In the genomic region with DNA sequence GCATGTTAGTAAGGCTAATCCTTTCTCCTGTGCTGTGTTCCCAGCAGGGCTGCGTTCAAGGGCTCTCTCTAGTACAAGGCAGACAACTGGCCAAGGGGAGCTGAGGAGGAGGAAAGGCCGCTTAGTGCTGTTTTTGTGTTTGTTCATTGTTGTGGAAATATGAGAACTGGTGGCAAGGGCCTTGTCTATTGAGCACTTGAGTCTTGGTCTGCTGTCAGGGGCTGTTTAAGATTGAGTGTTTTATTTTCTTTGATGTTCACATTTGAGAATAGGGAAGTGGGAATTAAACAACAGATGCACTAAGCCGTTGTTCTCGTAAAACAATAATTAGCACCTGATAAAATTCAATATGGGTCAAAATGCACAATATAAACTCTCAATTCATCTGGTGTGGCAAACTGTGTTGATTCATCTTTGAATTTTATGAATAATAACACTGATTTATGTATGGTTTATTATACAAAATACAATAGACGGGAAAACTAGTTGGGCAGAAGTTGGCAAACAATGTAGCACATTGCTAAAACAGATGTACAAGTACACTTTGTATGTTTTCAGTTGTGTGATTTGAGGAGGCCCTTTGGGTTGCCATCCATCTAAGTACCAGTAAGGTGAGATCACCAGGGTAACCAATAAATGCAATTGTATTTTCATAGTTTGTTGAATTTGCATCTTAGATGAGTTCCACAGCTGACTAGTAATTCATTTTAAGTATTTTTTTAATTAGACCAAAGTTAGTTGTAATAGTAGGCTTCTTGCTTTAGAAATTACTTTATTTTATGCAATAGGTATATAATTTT, we compare ENCODE assay signal across 10 cellular contexts.
DNase-seq lines count a peak whose midpoint lies in the region; ATAC-seq and TF ChIP-seq lines count a peak whose summit lies in the region.
"Had no signal": no experiment of that assay in that cellular context is flagged by ENCODE, and none has a peak within 500 bp of the region (broad histone marks: within the 10 kb centered on the region; RNA-seq: fewer than 3 reads in every experiment).

No MANE protein-coding gene starts in this region.

- no peaks in the 10 kb centered on the region for H3K27me3 Mint-ChIP-seq in stimulated activated naive CD8-positive, alpha-beta T cell treated with anti-CD3 and anti-CD28 coated beads, Interleukin-15, Interleukin-2, amounts not matched to agents 100 ng/mL and 50 ng/mL, for 24 hours
- H3K27me3 Mint-ChIP-seq in stimulated activated naive CD8-positive, alpha-beta T cell treated with anti-CD3 and anti-CD28 coated beads, Interleukin-15, amount 100 ng/mL, for 72 hours, result no peaks in the 10 kb centered on the region
- no peaks in the 10 kb centered on the region for H3K27me3 Mint-ChIP-seq in Caco-2 (ENCODE audit: insufficient read depth, unreplicated experiment)
- no peaks in the 10 kb centered on the region for H3K27me3 Mint-ChIP-seq in activated CD4-positive, alpha-beta memory T cell treated with anti-CD3 and anti-CD28 coated beads, Interleukin-2, amount 10 ng/mL, durations not matched to agents 7 days and 5 days
- H3K27me3 Mint-ChIP-seq: activated CD4-positive, alpha-beta T cell treated with anti-CD3 and anti-CD28 coated beads, Interleukin-2, amount 10 ng/mL, durations not matched to agents 24 days and 14 days had no signal

- H3K27ac Mint-ChIP-seq in stimulated activated naive CD8-positive, alpha-beta T cell treated with anti-CD3 and anti-CD28 coated beads, Interleukin-15, Interleukin-2, amounts not matched to agents 100 ng/mL and 50 ng/mL, for 24 hours, result peak overlapping the region; percentile 78
- H3K27ac Mint-ChIP-seq in stimulated activated naive CD8-positive, alpha-beta T cell treated with anti-CD3 and anti-CD28 coated beads, Interleukin-15, amount 100 ng/mL, for 72 hours, result no peak overlapping the region
- no peak overlapping the region for H3K27ac Mint-ChIP-seq in Caco-2 (ENCODE audit: unreplicated experiment)
- no peak overlapping the region for H3K27ac Mint-ChIP-seq in activated CD4-positive, alpha-beta memory T cell treated with anti-CD3 and anti-CD28 coated beads, Interleukin-2, amount 10 ng/mL, durations not matched to agents 7 days and 5 days
- H3K27ac Mint-ChIP-seq: activated CD4-positive, alpha-beta T cell treated with anti-CD3 and anti-CD28 coated beads, Interleukin-2, amount 10 ng/mL, durations not matched to agents 24 days and 14 days had no signal

- POLR2A ChIA-PET in Caco-2 (lab: Charles Lee), result no interaction called here
- POLR2A ChIA-PET in activated CD4-positive, alpha-beta memory T cell treated with anti-CD3 and anti-CD28 coated beads, Interleukin-2, amount 10 ng/mL, durations not matched to agents 7 days and 5 days (lab: Charles Lee), result no interaction called here

- intact Hi-C loops in Caco-2 (cut with micrococcal nuclease; ENCODE audit: unreplicated experiment), result loop anchor here (10.0 kb wide), 1 partner anchor 130 kb away; no protein-coding TSS in a partner anchor

- no peaks in the 10 kb centered on the region for H3K9me3 Mint-ChIP-seq in stimulated activated naive CD8-positive, alpha-beta T cell treated with anti-CD3 and anti-CD28 coated beads, Interleukin-15, Interleukin-2, amounts not matched to agents 100 ng/mL and 50 ng/mL, for 24 hours
- no peaks in the 10 kb centered on the region for H3K9me3 Mint-ChIP-seq in stimulated activated naive CD8-positive, alpha-beta T cell treated with anti-CD3 and anti-CD28 coated beads, Interleukin-15, amount 100 ng/mL, for 72 hours
- no peaks in the 10 kb centered on the region for H3K9me3 Mint-ChIP-seq in Caco-2 (ENCODE audit: unreplicated experiment)
- H3K9me3 Mint-ChIP-seq in activated CD4-positive, alpha-beta memory T cell treated with anti-CD3 and anti-CD28 coated beads, Interleukin-2, amount 10 ng/mL, durations not matched to agents 7 days and 5 days, result no peaks in the 10 kb centered on the region
- H3K9me3 Mint-ChIP-seq: activated CD4-positive, alpha-beta T cell treated with anti-CD3 and anti-CD28 coated beads, Interleukin-2, amount 10 ng/mL, durations not matched to agents 24 days and 14 days had no signal

- no peak for TF ChIP-seq CTCF in VCaP (conservative IDR thresholded peaks at IDR 0.05)
- no peak for TF ChIP-seq CTCF in Caco-2 (IDR thresholded peaks at IDR 0.05; ENCODE audit: insufficient read depth in 1 of 2, low read depth in 1 of 2, low read length in 1 of 2, severe bottlenecking in 1 of 2, unreplicated experiment in 1 of 2)

- DNase-seq in stimulated activated naive CD8-positive, alpha-beta T cell treated with anti-CD3 and anti-CD28 coated beads, Interleukin-15, amount 100 ng/mL, for 72 hours, result no peak
- DNase-seq in hepatic stellate cell (ENCODE audit: low spot score), result no peak
- DNase-seq in Caco-2, result no peak
- no peak for DNase-seq in activated CD4-positive, alpha-beta memory T cell treated with anti-CD3 and anti-CD28 coated beads, Interleukin-2, amount 10 ng/mL, durations not matched to agents 7 days and 5 days
- DNase-seq in A172 (ENCODE audit: low spot score), result no peak
- DNase-seq: activated CD4-positive, alpha-beta T cell treated with anti-CD3 and anti-CD28 coated beads, Interleukin-2, amount 10 ng/mL, durations not matched to agents 24 days and 14 days; effector CD8-positive, alpha-beta T cell had no signal

- no peak overlapping the region for H3K4me3 ChIP-seq in Caco-2 (ENCODE audit: low read depth, low read length)

- BruUV-seq in Caco-2 (replicated peaks; lab: Mats Ljungman, UMichigan), result no TSS peak

- peaks cover 23% of the 10 kb centered on the region for H3K4me1 ChIP-seq in Caco-2

- no peaks in the 10 kb centered on the region for H3K36me3 ChIP-seq in Caco-2 (ENCODE audit: control insufficient read depth, insufficient read depth, low read length)

- no peak for ATAC-seq in stimulated activated naive CD8-positive, alpha-beta T cell treated with anti-CD3 and anti-CD28 coated beads, Interleukin-15, amount 100 ng/mL, for 72 hours
- ATAC-seq in HG03565 (IDR thresholded peaks at IDR 0.05; ENCODE audit: unreplicated experiment), result peak; percentile 10

- CTCF ChIA-PET in Caco-2 (lab: Charles Lee), result no interaction called here
- CTCF ChIA-PET in activated CD4-positive, alpha-beta memory T cell treated with anti-CD3 and anti-CD28 coated beads, Interleukin-2, amount 10 ng/mL, durations not matched to agents 7 days and 5 days (lab: Charles Lee), result no interaction called here

- H3K27me3 ChIP-seq in Caco-2 (replicated peaks; ENCODE audit: control insufficient read depth, insufficient read depth, low read length), result no peaks in the 10 kb centered on the region

- H3K4me3 Mint-ChIP-seq in stimulated activated naive CD8-positive, alpha-beta T cell treated with anti-CD3 and anti-CD28 coated beads, Interleukin-15, Interleukin-2, amounts not matched to agents 100 ng/mL and 50 ng/mL, for 24 hours, result peak overlapping the region; percentile 35
- no peak overlapping the region for H3K4me3 Mint-ChIP-seq in stimulated activated naive CD8-positive, alpha-beta T cell treated with anti-CD3 and anti-CD28 coated beads, Interleukin-15, amount 100 ng/mL, for 72 hours
- no peak overlapping the region for H3K4me3 Mint-ChIP-seq in Caco-2 (ENCODE audit: unreplicated experiment)
- no peak overlapping the region for H3K4me3 Mint-ChIP-seq in activated CD4-positive, alpha-beta memory T cell treated with anti-CD3 and anti-CD28 coated beads, Interleukin-2, amount 10 ng/mL, durations not matched to agents 7 days and 5 days
- H3K4me3 Mint-ChIP-seq: activated CD4-positive, alpha-beta T cell treated with anti-CD3 and anti-CD28 coated beads, Interleukin-2, amount 10 ng/mL, durations not matched to agents 24 days and 14 days had no signal

- peaks cover 19% of the 10 kb centered on the region for H3K4me1 Mint-ChIP-seq in stimulated activated naive CD8-positive, alpha-beta T cell treated with anti-CD3 and anti-CD28 coated beads, Interleukin-15, Interleukin-2, amounts not matched to agents 100 ng/mL and 50 ng/mL, for 24 hours (ENCODE audit: low read depth)
- peaks cover 6% of the 10 kb centered on the region for H3K4me1 Mint-ChIP-seq in stimulated activated naive CD8-positive, alpha-beta T cell treated with anti-CD3 and anti-CD28 coated beads, Interleukin-15, amount 100 ng/mL, for 72 hours
- peaks cover 10% of the 10 kb centered on the region for H3K4me1 Mint-ChIP-seq in Caco-2 (ENCODE audit: low read depth, unreplicated experiment)
- no peaks in the 10 kb centered on the region for H3K4me1 Mint-ChIP-seq in activated CD4-positive, alpha-beta memory T cell treated with anti-CD3 and anti-CD28 coated beads, Interleukin-2, amount 10 ng/mL, durations not matched to agents 7 days and 5 days
- H3K4me1 Mint-ChIP-seq: activated CD4-positive, alpha-beta T cell treated with anti-CD3 and anti-CD28 coated beads, Interleukin-2, amount 10 ng/mL, durations not matched to agents 24 days and 14 days had no signal

- no peaks in the 10 kb centered on the region for H3K9me3 ChIP-seq in Caco-2

- peaks cover 12% of the 10 kb centered on the region for H3K36me3 Mint-ChIP-seq in stimulated activated naive CD8-positive, alpha-beta T cell treated with anti-CD3 and anti-CD28 coated beads, Interleukin-15, Interleukin-2, amounts not matched to agents 100 ng/mL and 50 ng/mL, for 24 hours (ENCODE audit: low read depth)
- peaks cover 11% of the 10 kb centered on the region for H3K36me3 Mint-ChIP-seq in Caco-2 (ENCODE audit: insufficient read depth, unreplicated experiment)
- H3K36me3 Mint-ChIP-seq in activated CD4-positive, alpha-beta memory T cell treated with anti-CD3 and anti-CD28 coated beads, Interleukin-2, amount 10 ng/mL, durations not matched to agents 7 days and 5 days (ENCODE audit: low read depth), result peaks cover 4% of the 10 kb centered on the region

- H3K27ac ChIP-seq in VCaP, result peak overlapping the region; percentile 48
